Comparison of ENCODE assay signal across 19 cellular contexts in the genomic region with DNA sequence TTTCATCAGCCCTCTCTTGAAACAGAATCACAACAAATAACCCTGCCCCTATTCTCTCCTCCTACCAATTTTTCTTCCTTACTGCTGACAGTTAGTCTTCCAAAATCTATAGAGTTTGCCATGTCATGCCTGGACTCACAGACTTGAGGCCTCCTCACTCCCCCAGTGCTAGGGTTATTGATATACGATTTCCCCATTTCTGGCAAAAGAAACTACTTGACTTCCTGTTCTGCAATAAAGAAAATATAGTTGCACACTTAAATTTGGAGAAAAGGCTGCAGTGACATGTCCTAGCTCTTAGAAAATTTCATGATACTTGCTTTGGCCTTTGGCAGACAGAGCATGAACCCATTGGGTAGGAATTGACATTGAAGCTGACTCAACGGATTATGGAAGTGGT.
"Had no signal": no experiment of that assay in that cellular context is flagged by ENCODE, and none has a peak within 500 bp of the region (broad histone marks: within the 10 kb centered on the region; RNA-seq: fewer than 3 reads in every experiment).

No MANE protein-coding gene starts in this region.

- H3K27me3 ChIP-seq: body of pancreas, testis, vagina had no signal

- H3K36me3 ChIP-seq: cardiac muscle cell, gastroesophageal sphincter, vagina, WERI-Rb-1 had no signal

- H3K9me3 ChIP-seq: body of pancreas, testis, vagina had no signal

- DNase-seq: activated CD4-positive, alpha-beta T cell treated with anti-CD3 and anti-CD28 coated beads for 1 hour; activated gamma-delta T cell treated with Interleukin-2 at 50 U/mL for 16 hours; activated T-cell treated with anti-CD3 and anti-CD28 coated beads, Interleukin-2, amount 50 U/mL, for 1 hour; body of pancreas; cortex of kidney; head of caudate nucleus; islet precursor cell; left cardiac atrium; midbrain; natural killer cell; retina; stimulated activated CD4-positive, alpha-beta T cell treated with anti-CD3 and anti-CD28 coated beads, Interleukin-2, amount 100 ng/mL, for 48 hours; stimulated activated naive CD4-positive, alpha-beta T cell; testis; trophoblast cell; WERI-Rb-1 had no signal

- H3K4me3 ChIP-seq: body of pancreas, cardiac muscle cell, gastroesophageal sphincter, testis, vagina had no signal
